ENCODE assay signal across 1 cellular context in the genomic region with DNA sequence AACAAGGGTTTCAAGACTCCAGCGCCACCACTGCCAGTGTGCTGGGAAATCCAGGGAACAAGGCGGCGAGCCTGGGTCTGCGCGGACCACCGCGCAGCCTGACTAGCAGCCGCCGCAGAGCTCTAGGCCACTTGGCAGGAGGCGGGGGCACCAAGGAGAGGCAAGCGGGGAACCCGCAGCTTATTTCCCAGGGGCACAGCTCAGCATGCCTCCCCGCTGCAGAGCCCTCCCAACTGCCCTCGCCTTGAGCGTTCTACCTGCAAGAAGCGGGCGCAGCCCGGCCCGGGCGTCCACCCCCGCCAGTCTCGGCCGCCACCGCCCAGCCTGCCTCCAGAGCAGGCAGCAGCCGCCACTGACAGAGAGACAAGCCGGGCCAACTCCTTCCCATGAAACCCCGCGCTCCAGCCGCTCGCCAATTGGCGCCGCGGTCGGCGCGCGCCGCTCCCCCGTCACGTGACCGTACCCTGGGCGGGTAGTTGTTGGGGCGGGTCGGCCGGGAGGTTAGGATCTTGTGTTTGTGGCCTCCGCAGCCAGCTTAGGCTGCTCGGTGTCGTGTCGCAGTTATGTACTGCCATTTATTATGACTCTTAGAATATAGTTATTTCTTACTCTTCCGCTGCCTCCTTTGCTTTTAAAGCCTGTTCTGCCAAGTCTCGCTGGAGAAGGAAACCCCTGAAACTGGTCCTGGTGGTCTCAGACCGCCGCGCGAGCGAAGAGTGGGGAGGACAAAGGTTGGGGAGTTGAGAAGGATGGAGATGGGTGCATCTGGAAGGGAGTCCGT.
TF ChIP-seq lines count a peak whose summit lies in the region.

Gene LNPK (minus strand): TSS at position 365 of the 781 bp plus-strand sequence. CDS start 6,683 bp downstream, outside the sequence.

TF ChIP-seq in HepG2, 621 proteins besides CTCF, POLR2A, EP300 and RAD21 (continued from another document and continues in another):
- TF ChIP-seq ZBTB40 (IDR thresholded peaks at IDR 0.05) (no peak), ZBTB40 (CRISPR knock-in tag; IDR thresholded peaks at IDR 0.05) (peak; percentile 64), ZNF230 (CRISPR knock-in tag; IDR thresholded peaks at IDR 0.05) (peak; percentile 47; the same call in 1 of the 2 replicates), ZNF629 (CRISPR knock-in tag; conservative IDR thresholded peaks at IDR 0.05) (0 out of 2 replicates have a peak, but pooled peaks have one; percentile 13), HOXA5 (CRISPR knock-in tag; IDR thresholded peaks at IDR 0.05) (peak; percentile 83), ZNF180 (CRISPR knock-in tag; IDR thresholded peaks at IDR 0.05; ENCODE audit: borderline replicate concordance, low read depth) (no peak), CBX5 (CRISPR knock-in tag; IDR thresholded peaks at IDR 0.05; ENCODE audit: borderline replicate concordance) (peak; percentile 84), ZNF646 (CRISPR knock-in tag; IDR thresholded peaks at IDR 0.05) (0 out of 2 replicates have a peak, but pooled peaks have one; percentile 1), DNMT1 (CRISPR knock-in tag; IDR thresholded peaks at IDR 0.05) (peak; percentile 72; the same call in 1 of the 2 replicates), ZFP90 (CRISPR knock-in tag; IDR thresholded peaks at IDR 0.05; ENCODE audit: borderline replicate concordance) (0 out of 2 replicates have a peak, but pooled peaks have one; percentile 26), JUN (CRISPR knock-in tag; IDR thresholded peaks at IDR 0.05) (0 out of 2 replicates have a peak, but pooled peaks have one; percentile 4), ZNF138 (CRISPR knock-in tag; IDR thresholded peaks at IDR 0.05; ENCODE audit: low read depth) (peak; percentile 57; the same call in 1 of the 2 replicates), SP4 (CRISPR knock-in tag; IDR thresholded peaks at IDR 0.05) (peak; percentile 84), ZNF143 (CRISPR knock-in tag; IDR thresholded peaks at IDR 0.05) (peak; percentile 90), ZBTB20 (CRISPR knock-in tag; IDR thresholded peaks at IDR 0.05; ENCODE audit: borderline replicate concordance, low read depth) (no peak; the same call in none of the 2 replicates), GATAD1 (CRISPR knock-in tag; IDR thresholded peaks at IDR 0.05) (peak; percentile 95), MZF1 (CRISPR knock-in tag; IDR thresholded peaks at IDR 0.05; ENCODE audit: borderline replicate concordance) (peak; percentile 47; the same call in 1 of the 2 replicates), ZBTB42 (CRISPR knock-in tag; IDR thresholded peaks at IDR 0.05) (peak; percentile 94), SRSF4 (IDR thresholded peaks at IDR 0.05; ENCODE audit: low read depth, low read length, poor library complexity, severe bottlenecking) (no peak), YEATS4 (CRISPR knock-in tag; IDR thresholded peaks at IDR 0.05; ENCODE audit: borderline replicate concordance) (peak; percentile 86), FOXJ3 (CRISPR knock-in tag; IDR thresholded peaks at IDR 0.05; ENCODE audit: borderline replicate concordance) (no peak)
- TF ChIP-seq, protein P1, sequence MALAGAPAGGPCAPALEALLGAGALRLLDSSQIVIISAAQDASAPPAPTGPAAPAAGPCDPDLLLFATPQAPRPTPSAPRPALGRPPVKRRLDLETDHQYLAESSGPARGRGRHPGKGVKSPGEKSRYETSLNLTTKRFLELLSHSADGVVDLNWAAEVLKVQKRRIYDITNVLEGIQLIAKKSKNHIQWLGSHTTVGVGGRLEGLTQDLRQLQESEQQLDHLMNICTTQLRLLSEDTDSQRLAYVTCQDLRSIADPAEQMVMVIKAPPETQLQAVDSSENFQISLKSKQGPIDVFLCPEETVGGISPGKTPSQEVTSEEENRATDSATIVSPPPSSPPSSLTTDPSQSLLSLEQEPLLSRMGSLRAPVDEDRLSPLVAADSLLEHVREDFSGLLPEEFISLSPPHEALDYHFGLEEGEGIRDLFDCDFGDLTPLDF (CRISPR knock-in tag; IDR thresholded peaks at IDR 0.05), result peak; percentile 97
- TF ChIP-seq, protein P2, sequence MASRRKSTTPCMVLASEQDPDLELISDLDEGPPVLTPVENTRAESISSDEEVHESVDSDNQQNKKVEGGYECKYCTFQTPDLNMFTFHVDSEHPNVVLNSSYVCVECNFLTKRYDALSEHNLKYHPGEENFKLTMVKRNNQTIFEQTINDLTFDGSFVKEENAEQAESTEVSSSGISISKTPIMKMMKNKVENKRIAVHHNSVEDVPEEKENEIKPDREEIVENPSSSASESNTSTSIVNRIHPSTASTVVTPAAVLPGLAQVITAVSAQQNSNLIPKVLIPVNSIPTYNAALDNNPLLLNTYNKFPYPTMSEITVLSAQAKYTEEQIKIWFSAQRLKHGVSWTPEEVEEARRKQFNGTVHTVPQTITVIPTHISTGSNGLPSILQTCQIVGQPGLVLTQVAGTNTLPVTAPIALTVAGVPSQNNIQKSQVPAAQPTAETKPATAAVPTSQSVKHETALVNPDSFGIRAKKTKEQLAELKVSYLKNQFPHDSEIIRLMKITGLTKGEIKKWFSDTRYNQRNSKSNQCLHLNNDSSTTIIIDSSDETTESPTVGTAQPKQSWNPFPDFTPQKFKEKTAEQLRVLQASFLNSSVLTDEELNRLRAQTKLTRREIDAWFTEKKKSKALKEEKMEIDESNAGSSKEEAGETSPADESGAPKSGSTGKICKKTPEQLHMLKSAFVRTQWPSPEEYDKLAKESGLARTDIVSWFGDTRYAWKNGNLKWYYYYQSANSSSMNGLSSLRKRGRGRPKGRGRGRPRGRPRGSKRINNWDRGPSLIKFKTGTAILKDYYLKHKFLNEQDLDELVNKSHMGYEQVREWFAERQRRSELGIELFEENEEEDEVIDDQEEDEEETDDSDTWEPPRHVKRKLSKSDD (CRISPR knock-in tag; IDR thresholded peaks at IDR 0.05; ENCODE audit: low read depth), result peak; percentile 25; the same call in 1 of the 2 replicates
- TF ChIP-seq, protein P3, sequence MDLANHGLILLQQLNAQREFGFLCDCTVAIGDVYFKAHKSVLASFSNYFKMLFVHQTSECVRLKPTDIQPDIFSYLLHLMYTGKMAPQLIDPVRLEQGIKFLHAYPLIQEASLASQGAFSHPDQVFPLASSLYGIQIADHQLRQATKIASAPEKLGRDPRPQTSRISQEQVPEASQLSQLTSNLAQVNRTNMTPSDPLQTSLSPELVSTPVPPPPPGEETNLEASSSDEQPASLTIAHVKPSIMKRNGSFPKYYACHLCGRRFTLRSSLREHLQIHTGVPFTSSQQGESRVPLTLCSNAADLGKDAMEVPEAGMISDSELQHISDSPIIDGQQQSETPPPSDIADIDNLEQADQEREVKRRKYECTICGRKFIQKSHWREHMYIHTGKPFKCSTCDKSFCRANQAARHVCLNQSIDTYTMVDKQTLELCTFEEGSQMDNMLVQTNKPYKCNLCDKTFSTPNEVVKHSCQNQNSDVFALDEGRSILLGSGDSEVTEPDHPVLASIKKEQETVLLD (CRISPR knock-in tag; IDR thresholded peaks at IDR 0.05; ENCODE audit: low read depth), result peak; percentile 49; the same call in 1 of the 2 replicates
- TF ChIP-seq, protein P4, sequence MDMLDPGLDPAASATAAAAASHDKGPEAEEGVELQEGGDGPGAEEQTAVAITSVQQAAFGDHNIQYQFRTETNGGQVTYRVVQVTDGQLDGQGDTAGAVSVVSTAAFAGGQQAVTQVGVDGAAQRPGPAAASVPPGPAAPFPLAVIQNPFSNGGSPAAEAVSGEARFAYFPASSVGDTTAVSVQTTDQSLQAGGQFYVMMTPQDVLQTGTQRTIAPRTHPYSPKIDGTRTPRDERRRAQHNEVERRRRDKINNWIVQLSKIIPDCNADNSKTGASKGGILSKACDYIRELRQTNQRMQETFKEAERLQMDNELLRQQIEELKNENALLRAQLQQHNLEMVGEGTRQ (IDR thresholded peaks at IDR 0.05; ENCODE audit: low read depth, low read length), result peak; percentile 96
- TF ChIP-seq, protein P4 (CRISPR knock-in tag; IDR thresholded peaks at IDR 0.05; ENCODE audit: borderline replicate concordance), result peak; percentile 99
